Comparison of ENCODE assay signal across 15 cellular contexts in the genomic region with DNA sequence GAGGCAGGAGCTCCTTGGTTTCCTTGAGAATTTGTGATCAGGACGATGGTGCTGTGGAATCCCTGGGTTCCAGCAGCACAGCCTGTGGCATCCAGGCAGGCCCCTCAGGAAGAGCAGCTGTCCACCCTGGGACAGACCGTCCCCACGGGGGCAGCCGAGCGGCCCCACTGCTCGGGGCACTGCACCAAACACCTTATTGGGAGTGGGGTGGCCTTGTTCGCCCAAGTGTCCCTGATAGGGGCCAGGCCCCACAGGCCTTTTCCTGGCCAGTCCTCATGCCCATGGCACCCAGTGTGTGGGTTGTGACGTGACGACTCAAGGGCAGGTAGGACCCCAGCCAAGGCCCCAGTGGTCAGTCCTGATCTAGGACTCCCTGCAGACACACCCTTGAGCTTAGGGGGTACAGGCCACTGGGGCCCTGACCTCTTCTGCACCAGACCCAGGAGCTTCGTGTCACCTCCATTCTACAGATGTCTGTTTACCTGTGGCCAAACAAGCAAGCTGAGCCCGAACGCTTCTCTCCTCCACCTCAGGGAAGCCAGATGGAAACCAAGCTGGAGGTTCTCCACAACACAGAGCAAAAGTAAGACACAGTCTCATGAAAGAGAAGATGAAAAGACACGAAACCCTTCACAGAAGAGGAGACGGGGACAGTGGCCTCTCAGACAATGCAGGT. TPM values are rescaled to one million over a fixed set of nuclear protein-coding genes. Genes with fewer than 3 reads are reported as not detected.
DNase-seq lines count a peak whose midpoint lies in the region; ATAC-seq and TF ChIP-seq lines count a peak whose summit lies in the region.
"Had no signal": no experiment of that assay in that cellular context is flagged by ENCODE, and none has a peak within 500 bp of the region (broad histone marks: within the 10 kb centered on the region; RNA-seq: fewer than 3 reads in every experiment).

No MANE protein-coding gene starts in this region.

- H3K14ac ChIP-seq in H9 (ENCODE audit: insufficient read depth, low read length) = no peak overlapping the region

- no peaks in the 10 kb centered on the region for H3K27me3 Mint-ChIP-seq in CD4-positive, alpha-beta memory T cell
- H3K27me3 Mint-ChIP-seq in H9 (ENCODE audit: low read depth) = peaks cover 45% of the 10 kb centered on the region
- no peaks in the 10 kb centered on the region for H3K27me3 Mint-ChIP-seq in activated T-helper 17 cell treated with anti-CD3 and anti-CD28 coated beads, Interleukin-2, amount 50 U/mL, for 72 hours
- H3K27me3 Mint-ChIP-seq in naive thymus-derived CD4-positive, alpha-beta T cell = peaks cover 0 to 18% (median 0%) of the 10 kb centered on the region in 5 donors

- H4K20me1 ChIP-seq in H9 (ENCODE audit: control insufficient read depth, insufficient read depth, insufficient read length) = no peaks in the 10 kb centered on the region

- no peak overlapping the region for H2BK120ac ChIP-seq in H9 (ENCODE audit: low read depth, low read length, poor library complexity, severe bottlenecking)

- H4K5ac ChIP-seq in H9 (ENCODE audit: insufficient read length, low read depth, low read length) = no peak overlapping the region

- POLR2A ChIA-PET in CD4-positive, alpha-beta memory T cell (lab: Charles Lee; ENCODE audit: partially characterized antibody) = interaction anchor here (1.0 to 2.4 kb wide), 7 partner anchors 10 to 107 kb away, joined by 3 to 26 read pairs (median 4); partner anchors contain the start of gene ZBED4
- POLR2A ChIA-PET in naive thymus-derived CD4-positive, alpha-beta T cell (lab: Charles Lee) = interaction anchor here (1.0 to 4.5 kb wide), 7 partner anchors 10 to 96 kb away, joined by 4 to 27 read pairs (median 6); no protein-coding TSS in a partner anchor

- H3K4me3 ChIP-seq in CD4-positive, alpha-beta memory T cell (ENCODE audit: low read length in 2 of 2) = no peak overlapping the region
- no peak overlapping the region for H3K4me3 ChIP-seq in naive thymus-derived CD4-positive, alpha-beta T cell (ENCODE audit: low read length)
- H3K4me3 ChIP-seq: sigmoid colon had no signal

- peaks cover 2 to 22% of the 10 kb centered on the region in 2 donors for H3K36me3 Mint-ChIP-seq in CD4-positive, alpha-beta memory T cell
- H3K36me3 Mint-ChIP-seq in H9 (ENCODE audit: insufficient read depth in 1 of 3, low read depth in 3 of 3) = peaks cover 18 to 41% (median 36%) of the 10 kb centered on the region in 3 experiments
- H3K36me3 Mint-ChIP-seq in activated T-helper 17 cell treated with anti-CD3 and anti-CD28 coated beads, Interleukin-2, amount 50 U/mL, for 72 hours (ENCODE audit: low read depth) = peaks cover 36% of the 10 kb centered on the region
- H3K36me3 Mint-ChIP-seq in naive thymus-derived CD4-positive, alpha-beta T cell = peaks cover 0 to 16% (median 1%) of the 10 kb centered on the region in 5 donors

- CTCF ChIA-PET in CD4-positive, alpha-beta memory T cell (lab: Charles Lee; ENCODE audit: partially characterized antibody) = interaction anchor here (1.1 kb wide), 1 partner anchor 24 kb away, joined by 3 read pairs; no protein-coding TSS in a partner anchor
- CTCF ChIA-PET in naive thymus-derived CD4-positive, alpha-beta T cell (lab: Charles Lee) = no interaction called here

- H3K9ac ChIP-seq in H9 (ENCODE audit: extremely low read depth, insufficient read length, low read length) = no peak overlapping the region

- H4K8ac ChIP-seq in H9 (replicated peaks; ENCODE audit: insufficient read length, low read depth, low read length) = no peak overlapping the region

- no CpG with 5 or more reads among the region's 14 CpGs for WGBS in H9 (ENCODE audit: extremely low coverage, insufficient read length, low lambda C conversion rate)

- H3K18ac ChIP-seq in H9 (ENCODE audit: insufficient read length, low read depth, low read length) = no peak overlapping the region

- H3K4me3 Mint-ChIP-seq in CD4-positive, alpha-beta memory T cell = peak overlapping the region; percentile 66 to 84 (median 80)
- H3K4me3 Mint-ChIP-seq in H9 = peak overlapping the region; percentile 47 to 61; a peak in 3 of 5 replicates
- H3K4me3 Mint-ChIP-seq in activated T-helper 17 cell treated with anti-CD3 and anti-CD28 coated beads, Interleukin-2, amount 50 U/mL, for 72 hours = peak overlapping the region; percentile 87
- peak overlapping the region; percentile 69 to 90 (median 80) for H3K4me3 Mint-ChIP-seq in naive thymus-derived CD4-positive, alpha-beta T cell

- H3K56ac ChIP-seq in H9 (ENCODE audit: insufficient read length, low read depth, low read length) = no peak overlapping the region

- no peaks in the 10 kb centered on the region for H3K9me3 ChIP-seq in CD4-positive, alpha-beta memory T cell (ENCODE audit: control insufficient read depth in 1 of 2, low read length in 2 of 2)
- no peaks in the 10 kb centered on the region for H3K9me3 ChIP-seq in H9 (ENCODE audit: control insufficient read depth, low read depth, low read length)
- no peaks in the 10 kb centered on the region for H3K9me3 ChIP-seq in naive thymus-derived CD4-positive, alpha-beta T cell (ENCODE audit: control insufficient read depth in 2 of 3, low read length in 3 of 3)
- H3K9me3 ChIP-seq: sigmoid colon had no signal

- no peak for TF ChIP-seq CTCF in H9 (conservative IDR thresholded peaks at IDR 0.05)
- TF ChIP-seq CTCF in GM13977 (IDR thresholded peaks at IDR 0.05; ENCODE audit: extremely low read depth, insufficient read depth, missing control alignments) = no peak

- ATAC-seq in activated T-helper 17 cell treated with anti-CD3 and anti-CD28 coated beads, Interleukin-2, amount 50 U/mL, for 72 hours (replicated peaks) = no peak
- ATAC-seq in naive thymus-derived CD4-positive, alpha-beta T cell = no peak
- ATAC-seq in GM18520 (IDR thresholded peaks at IDR 0.05; ENCODE audit: unreplicated experiment) = no peak
- ATAC-seq: HCT116 had no signal

- H3K4me2 ChIP-seq in H9 (ENCODE audit: insufficient read depth, insufficient read length, low read length) = no peak overlapping the region

- H3K27me3 ChIP-seq in CD4-positive, alpha-beta memory T cell (ENCODE audit: insufficient read depth, low read length) = no peaks in the 10 kb centered on the region
- H3K27me3 ChIP-seq in H9 (ENCODE audit: insufficient read depth, low read length) = no peaks in the 10 kb centered on the region
- H3K27me3 ChIP-seq in naive thymus-derived CD4-positive, alpha-beta T cell (ENCODE audit: control insufficient read depth in 2 of 2, insufficient read depth in 2 of 2, low read length in 2 of 2) = no peaks in the 10 kb centered on the region
- H3K27me3 ChIP-seq: heart left ventricle, sigmoid colon had no signal

- in situ Hi-C loops in GM13977 (cut with MboI; ENCODE audit: low pct_unique_long_range_greater_than_20kb, low sequenced_read_pairs, unreplicated experiment) = no loop called here

- intact Hi-C loops in CD4-positive, alpha-beta memory T cell (cut with micrococcal nuclease) = loop anchor here (5.0 to 10.0 kb wide), 2 partner anchors 42 to 186 kb away; partner anchors contain the start of gene IL17REL
- intact Hi-C loops in naive thymus-derived CD4-positive, alpha-beta T cell (cut with micrococcal nuclease) = loop anchor here (1.0 kb wide), 1 partner anchor 10 kb away; no protein-coding TSS in a partner anchor

- H3K27ac Mint-ChIP-seq in CD4-positive, alpha-beta memory T cell = peak overlapping the region; percentile 85 to 98 (median 96)
- no peak overlapping the region for H3K27ac Mint-ChIP-seq in H9
- peak overlapping the region; percentile 88 for H3K27ac Mint-ChIP-seq in activated T-helper 17 cell treated with anti-CD3 and anti-CD28 coated beads, Interleukin-2, amount 50 U/mL, for 72 hours
- H3K27ac Mint-ChIP-seq in naive thymus-derived CD4-positive, alpha-beta T cell = peak overlapping the region; percentile 84 to 97 (median 95)

- H3K79me2 ChIP-seq in H9 (ENCODE audit: insufficient read depth, low read length) = peaks cover 23% of the 10 kb centered on the region; the same call in 1 of the 2 replicates

- H2BK12ac ChIP-seq in H9 (ENCODE audit: insufficient read length, low read depth, low read length) = no peak overlapping the region

- no peak overlapping the region for H2BK15ac ChIP-seq in H9 (ENCODE audit: low read depth, low read length)

- peaks cover 44% of the 10 kb centered on the region for H3K4me1 ChIP-seq in CD4-positive, alpha-beta memory T cell (ENCODE audit: insufficient read depth, low read length)
- H3K4me1 ChIP-seq in H9 (ENCODE audit: insufficient read depth, low read length) = no peaks in the 10 kb centered on the region
- H3K4me1 ChIP-seq in naive thymus-derived CD4-positive, alpha-beta T cell (ENCODE audit: control insufficient read depth in 2 of 2, insufficient read depth in 2 of 2, low read length in 2 of 2) = peaks cover 26 to 31% of the 10 kb centered on the region in 2 donors

- peaks cover 0 to 1% (median 0%) of the 10 kb centered on the region in 8 donors for H3K9me3 Mint-ChIP-seq in CD4-positive, alpha-beta memory T cell
- H3K9me3 Mint-ChIP-seq in H9 = peaks cover 20 to 43% of the 10 kb centered on the region in 2 experiments
- no peaks in the 10 kb centered on the region for H3K9me3 Mint-ChIP-seq in activated T-helper 17 cell treated with anti-CD3 and anti-CD28 coated beads, Interleukin-2, amount 50 U/mL, for 72 hours
- peaks cover 0 to 6% (median 0%) of the 10 kb centered on the region in 11 donors for H3K9me3 Mint-ChIP-seq in naive thymus-derived CD4-positive, alpha-beta T cell

- H4K91ac ChIP-seq in H9 (ENCODE audit: insufficient read length, low read depth, low read length) = no peak overlapping the region

- peaks cover 6% of the 10 kb centered on the region for H3K79me1 ChIP-seq in H9 (ENCODE audit: insufficient read depth, low read depth, low read length, poor library complexity, severe bottlenecking)

- no peak overlapping the region for H2BK20ac ChIP-seq in H9 (ENCODE audit: low read depth, low read length, poor library complexity, severe bottlenecking)

- H2AK5ac ChIP-seq in H9 (ENCODE audit: insufficient read length, low read length) = no peak overlapping the region

- no peak overlapping the region for H2BK5ac ChIP-seq in H9 (ENCODE audit: insufficient read length, low read length)

- peaks cover 9% of the 10 kb centered on the region for H3K36me3 ChIP-seq in CD4-positive, alpha-beta memory T cell (ENCODE audit: insufficient read depth, low read length)
- H3K36me3 ChIP-seq in naive thymus-derived CD4-positive, alpha-beta T cell (ENCODE audit: control insufficient read depth in 2 of 3, insufficient read depth in 3 of 3, low read length in 3 of 3) = peaks cover 0 to 8% (median 2%) of the 10 kb centered on the region in 3 experiments
- H3K36me3 ChIP-seq: sigmoid colon had no signal

- H3K4ac ChIP-seq in H9 (ENCODE audit: low read depth, low read length) = no peak overlapping the region

- H3T11ph ChIP-seq in H9 (ENCODE audit: low read length) = no peak overlapping the region

- peak in 1 of 5 donors; percentile 22 for DNase-seq in CD4-positive, alpha-beta memory T cell
- DNase-seq in H9 = no peak
- DNase-seq in naive thymus-derived CD4-positive, alpha-beta T cell = peak in 3 of 9 donors; percentile 14 to 36 (median 31)
- no peak for DNase-seq in NCI-H748 treated with DMSO at 0.1 percent for 48 hours (lab: John Stamatoyannopoulos, UW)
- no peak for DNase-seq in activated CD4-positive, CD25-positive, alpha-beta regulatory T cell (lab: John Stamatoyannopoulos, UW)
- no peak for DNase-seq in GM13977 (ENCODE audit: low spot score)
- DNase-seq: activated gamma-delta T cell treated with Interleukin-2 at 50 U/mL for 16 hours, cerebellar nuclear complex, erythroblast, heart left ventricle, left cardiac atrium, sigmoid colon had no signal

- H2AFZ ChIP-seq in H9 (ENCODE audit: low read length) = no peak overlapping the region

- H3K4me1 Mint-ChIP-seq in CD4-positive, alpha-beta memory T cell = peaks cover 18 to 60% (median 44%) of the 10 kb centered on the region in 4 donors
- H3K4me1 Mint-ChIP-seq in H9 = peaks cover 12 to 20% of the 10 kb centered on the region in 2 experiments
- peaks cover 11% of the 10 kb centered on the region for H3K4me1 Mint-ChIP-seq in activated T-helper 17 cell treated with anti-CD3 and anti-CD28 coated beads, Interleukin-2, amount 50 U/mL, for 72 hours
- H3K4me1 Mint-ChIP-seq in naive thymus-derived CD4-positive, alpha-beta T cell = peaks cover 26 to 52% (median 40%) of the 10 kb centered on the region in 7 donors

- peaks cover 9% of the 10 kb centered on the region for H3K23me2 ChIP-seq in H9 (ENCODE audit: insufficient read length, low read depth, low read length, poor library complexity, severe bottlenecking)

- H3K23ac ChIP-seq in H9 (ENCODE audit: insufficient read length, low read depth, low read length) = no peak overlapping the region

- peak overlapping the region; percentile 78 for H3K27ac ChIP-seq in CD4-positive, alpha-beta memory T cell (ENCODE audit: low read depth, low read length)
- H3K27ac ChIP-seq in H9 (ENCODE audit: insufficient read length, low read depth, low read length) = no peak overlapping the region
- peak overlapping the region; percentile 95 for H3K27ac ChIP-seq in naive thymus-derived CD4-positive, alpha-beta T cell (ENCODE audit: low read depth, low read length)
- H3K27ac ChIP-seq: heart left ventricle had no signal

RNA-seq across cellular contexts. Expression of gene BRD1, which starts 1.5 kb away (rescaled TPM):
- 10 to 100 TPM; 84.0 to 88.1 TPM for total RNA-seq in CD4-positive, alpha-beta memory T cell
- polyA plus RNA-seq in CD4-positive, alpha-beta memory T cell = 1 to 10 TPM in 1 of 2 donors, under 1 TPM in 1; 0.94 to 5.1 TPM
- total RNA-seq in H9 (2021) = 51.3 and 53.3 TPM in 2 replicates
- 10 to 100 TPM; 43.4 to 43.8 TPM for total RNA-seq in activated T-helper 17 cell treated with anti-CD3 and anti-CD28 coated beads, Interleukin-2, amount 50 U/mL, for 72 hours
- 100 to 1,000 TPM in 2 of 5 experiments, 10 to 100 TPM in 3; 50.0 to 130 (median 87.7) TPM for total RNA-seq in naive thymus-derived CD4-positive, alpha-beta T cell
- 1 to 10 TPM; 2.8 to 3.4 TPM for polyA plus RNA-seq in naive thymus-derived CD4-positive, alpha-beta T cell

RNA-seq across cellular contexts. Expression of gene ZBED4, which starts 24.5 kb away (rescaled TPM):
- total RNA-seq in CD4-positive, alpha-beta memory T cell = 10 to 100 TPM; 17.7 to 18.6 TPM
- polyA plus RNA-seq in CD4-positive, alpha-beta memory T cell = 10 to 100 TPM in 1 of 2 donors, 1 to 10 TPM in 1; 6.7 to 10.0 TPM
- 22.7 and 23.0 TPM in 2 replicates for total RNA-seq in H9 (2021)
- 10 to 100 TPM; 27.1 to 28.5 TPM for total RNA-seq in activated T-helper 17 cell treated with anti-CD3 and anti-CD28 coated beads, Interleukin-2, amount 50 U/mL, for 72 hours
- 10 to 100 TPM; 13.6 to 20.1 (median 17.1) TPM for total RNA-seq in naive thymus-derived CD4-positive, alpha-beta T cell
- polyA plus RNA-seq in naive thymus-derived CD4-positive, alpha-beta T cell = 10 to 100 TPM in 1 of 2 donors, 1 to 10 TPM in 1; 6.0 to 10.6 TPM

Comparison
In these comparisons a context has a peak if more than half of its experiments do, and no peak if none do; other contexts are left out.
1. H3K27ac Mint-ChIP-seq: peak in CD4-positive, alpha-beta memory T cell (7 of 7), activated T-helper 17 cell treated with anti-CD3 and anti-CD28 coated beads, Interleukin-2, amount 50 U/mL, for 72 hours (single experiment) and naive thymus-derived CD4-positive, alpha-beta T cell (9 of 9); none in H9 (0 of 3).
2. Peak in every context shown above with its lines, with median percentiles within 50 percentile points of each other: H3K4me3 Mint-ChIP-seq.